In the genomic region with DNA sequence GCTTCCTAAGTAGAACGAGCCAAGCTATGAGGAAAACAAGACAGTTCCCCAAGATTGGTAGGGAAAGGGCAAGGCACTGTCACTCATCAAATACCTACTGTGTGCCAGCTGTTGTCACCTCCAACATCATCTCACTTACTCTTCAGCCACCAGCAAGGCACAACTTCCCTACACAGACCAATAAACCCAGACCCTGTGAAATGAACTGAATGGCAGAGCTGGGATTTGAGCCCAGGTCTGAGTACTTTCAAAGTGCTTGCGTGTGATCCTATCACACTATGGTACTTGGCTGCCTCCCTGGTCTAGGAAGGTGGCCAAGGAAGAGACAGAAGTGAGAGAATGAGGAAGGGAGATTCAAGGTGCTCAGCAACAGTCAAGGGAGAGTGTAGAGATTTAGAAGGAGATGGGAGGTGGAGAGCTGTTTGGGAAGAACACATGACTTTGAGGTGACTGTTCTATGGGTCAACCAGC, we compare ENCODE assay signal across 35 cellular contexts. TPM values are rescaled to one million over a fixed set of nuclear protein-coding genes. Genes with fewer than 3 reads are reported as not detected.
A peak's percentile ranks its signal among the peaks of the same experiment; 100 is the strongest.
DNase-seq lines count a peak whose midpoint lies in the region; ATAC-seq, FAIRE-seq and TF ChIP-seq lines count a peak whose summit lies in the region.
"Had no signal": no experiment of that assay in that cellular context is flagged by ENCODE, and none has a peak within 500 bp of the region (broad histone marks: within the 10 kb centered on the region; RNA-seq: fewer than 3 reads in every experiment).

No MANE protein-coding gene starts in this region.

- H3K14ac ChIP-seq in H1 (ENCODE audit: insufficient read length): no peak overlapping the region

- no peaks in the 10 kb centered on the region for H3K79me1 ChIP-seq in H1 (ENCODE audit: low read depth, low read length)

- no peaks in the 10 kb centered on the region for H3K9me2 ChIP-seq in hepatocyte (replicated peaks; ENCODE audit: insufficient read depth)

- no peak overlapping the region for H2AFZ ChIP-seq in H1 (ENCODE audit: low read length)
- H2AFZ ChIP-seq in hepatocyte: no peak overlapping the region

- H2AK5ac ChIP-seq in H1 (ENCODE audit: low read depth, low read length): 0 out of 2 replicates have a peak overlapping the region, but pooled peaks have one; percentile 8

- POLR2A ChIA-PET in H1 (lab: Charles Lee; ENCODE audit: partially characterized antibody): interaction anchor here (1.0 to 1.3 kb wide), 2 partner anchors 38 to 255 kb away, joined by 3 read pairs; a partner anchor contains a TSS

- TF ChIP-seq CTCF in H1 (IDR thresholded peaks at IDR 0.05; ENCODE audit: control extremely low read depth in 1 of 3, insufficient read depth in 1 of 3, low read depth in 1 of 3, low read length in 3 of 3) (no peak), hepatocyte (IDR thresholded peaks at IDR 0.05; ENCODE audit: poor library complexity) (no peak), gastrocnemius medialis (IDR thresholded peaks at IDR 0.05 in 4 of 5, conservative IDR thresholded peaks at IDR 0.05 in 1 of 5) (no peak)

- H3K4me1 ChIP-seq in H1 (replicated peaks in 1 of 4; ENCODE audit: control insufficient read depth in 3 of 4, insufficient read depth in 4 of 4, low read length in 3 of 4) (peaks cover 0 to 4% (median 2%) of the 10 kb centered on the region in 4 experiments; a peak in 3 of 7 replicates), hepatocyte (ENCODE audit: insufficient read depth) (peaks cover 22% of the 10 kb centered on the region), gastrocnemius medialis (peaks cover 46 to 51% of the 10 kb centered on the region in 2 donors)
- H3K4me1 ChIP-seq: BE2C, tibial artery had no signal

- ATAC-seq in gastrocnemius medialis: peak; percentile 46 to 63
- ATAC-seq: stimulated activated naive CD8-positive, alpha-beta T cell treated with anti-CD3 and anti-CD28 coated beads, Interleukin-15, amount 100 ng/mL, for 72 hours had no signal

- no peak overlapping the region for H3K9ac ChIP-seq in H1 (replicated peaks in 1 of 4; ENCODE audit: extremely low read depth in 1 of 4, low read depth in 3 of 4, low read length in 3 of 4)
- H3K9ac ChIP-seq: KMS-11 had no signal

- H3K4ac ChIP-seq in H1 (replicated peaks; ENCODE audit: insufficient read length, low read depth, low read length): no peak overlapping the region

- no peaks in the 10 kb centered on the region for H3K9me3 ChIP-seq in MG63
- H3K9me3 ChIP-seq in H1 (ENCODE audit: insufficient read depth in 2 of 2, low read depth in 1 of 2, low read length in 1 of 2): no peaks in the 10 kb centered on the region
- no peaks in the 10 kb centered on the region for H3K9me3 ChIP-seq in hepatocyte (ENCODE audit: low read depth)
- no peaks in the 10 kb centered on the region for H3K9me3 ChIP-seq in gastrocnemius medialis
- H3K9me3 ChIP-seq: BE2C, ovary, tibial artery had no signal

- no peak overlapping the region for H2BK12ac ChIP-seq in H1 (ENCODE audit: low read depth, low read length)

- H4K20me1 ChIP-seq in H1 (replicated peaks in 1 of 2; ENCODE audit: control insufficient read depth in 1 of 2, insufficient read depth in 2 of 2, low read length in 2 of 2): no peaks in the 10 kb centered on the region
- H4K20me1 ChIP-seq in hepatocyte (ENCODE audit: insufficient read depth, poor library complexity, severe bottlenecking): no peaks in the 10 kb centered on the region

- H3K4me2 ChIP-seq in H1 (ENCODE audit: insufficient read depth in 1 of 2, low read depth in 2 of 2, low read length in 2 of 2): no peak overlapping the region
- no peak overlapping the region for H3K4me2 ChIP-seq in hepatocyte
- H3K4me2 ChIP-seq: KMS-11 had no signal

- FAIRE-seq in H1 (lab: Jason Lieb, UNC): no peak
- FAIRE-seq: kidney had no signal

- no peak overlapping the region for H2BK120ac ChIP-seq in H1 (replicated peaks; ENCODE audit: low read depth, low read length)

- H3K79me2 ChIP-seq in H1 (ENCODE audit: control insufficient read depth in 1 of 2, insufficient read depth in 2 of 2, low read length in 2 of 2) (no peaks in the 10 kb centered on the region), hepatocyte (no peaks in the 10 kb centered on the region)

- H3K27me3 ChIP-seq in MG63: no peaks in the 10 kb centered on the region
- no peaks in the 10 kb centered on the region; a peak in 1 of 7 replicates for H3K27me3 ChIP-seq in H1 (replicated peaks in 1 of 4; ENCODE audit: control insufficient read depth in 3 of 4, extremely low read depth in 1 of 4, insufficient read depth in 3 of 4, low read length in 3 of 4)
- no peaks in the 10 kb centered on the region for H3K27me3 ChIP-seq in hepatocyte
- H3K27me3 ChIP-seq in gastrocnemius medialis: no peaks in the 10 kb centered on the region
- H3K27me3 ChIP-seq: BE2C, cardiac muscle cell, ovary had no signal

- no peak overlapping the region for H4K8ac ChIP-seq in H1 (ENCODE audit: extremely low read depth, insufficient read depth, low read length)

- DNase-seq in MG63 (peak; percentile 74), H1 (ENCODE audit: low read depth in 1 of 2, low spot score in 2 of 2) (no peak), hepatocyte (ENCODE audit: low spot score) (no peak), gastrocnemius medialis (peak; percentile 62 to 92), HUDEP-2 (lab: John Stamatoyannopoulos, UW; ENCODE audit: unreplicated experiment in 76 of 76) (no peak), HCEC 1CT (no peak)
- DNase-seq in stimulated activated CD4-positive, alpha-beta T cell treated with anti-CD3 and anti-CD28 coated beads, Interleukin-1b, Interleukin-23, amount 100 ng/mL, for 48 hours: no peak
- DNase-seq: activated CD4-positive, alpha-beta T cell treated with anti-CD3 and anti-CD28 coated beads for 1 hour; activated effector memory CD4-positive, alpha-beta T cell treated with Interleukin-2 at 50 U/mL for 16 hours; activated naive CD8-positive, alpha-beta T cell treated with anti-CD3 and anti-CD28 coated beads for 36 hours; activated T-cell treated with anti-CD3 and anti-CD28 coated beads for 4 hours; anterior cingulate cortex; BE2C; CD8-positive, alpha-beta memory T cell; cortex of kidney; DMS 273 treated with DMSO at 0.1 percent for 48 hours; effector memory CD4-positive, alpha-beta T cell; kidney; NCI-H1417; NCI-H2029 treated with DMSO at 0.1 percent for 48 hours; NCI-H345; NCI-H69; nephron progenitor cell; ovary; PC-3; SIG-M5; stimulated activated CD4-positive, alpha-beta T cell treated with anti-CD3 and anti-CD28 coated beads, Interleukin-2, amount 100 ng/mL, for 24 hours; stimulated activated CD8-positive, alpha-beta memory T cell treated with anti-CD3 and anti-CD28 coated beads, Interleukin-4, amount 100 ng/mL, for 48 hours; stimulated activated naive CD8-positive, alpha-beta T cell treated with anti-CD3 and anti-CD28 coated beads, Interleukin-15, amount 100 ng/mL, for 72 hours; tibial artery had no signal

- H3K4me3 ChIP-seq in MG63 (no peak overlapping the region), H1 (ENCODE audit: extremely low read depth in 1 of 4, insufficient read depth in 2 of 4, low read depth in 3 of 4, low read length in 4 of 4) (no peak overlapping the region), hepatocyte (no peak overlapping the region), gastrocnemius medialis (peak overlapping the region in 1 of 4 donors; percentile 40)
- H3K4me3 ChIP-seq: cardiac muscle cell, lung, ovary, tibial artery had no signal

- H3K36me3 ChIP-seq in MG63: no peaks in the 10 kb centered on the region
- no peaks in the 10 kb centered on the region for H3K36me3 ChIP-seq in H1 (ENCODE audit: control insufficient read depth in 2 of 4, insufficient read depth in 4 of 4, low read length in 3 of 4)
- no peaks in the 10 kb centered on the region for H3K36me3 ChIP-seq in hepatocyte (replicated peaks; ENCODE audit: insufficient read depth, low read depth)
- no peaks in the 10 kb centered on the region for H3K36me3 ChIP-seq in gastrocnemius medialis
- H3K36me3 ChIP-seq: BE2C, cardiac muscle cell, ovary, tibial artery had no signal

- H3K23ac ChIP-seq in H1 (ENCODE audit: insufficient read length): no peak overlapping the region

- no peak overlapping the region for H3K18ac ChIP-seq in H1 (ENCODE audit: extremely low read depth, low read length)

- 82% methylated on average over 2 of the region's 2 CpGs; no CpG with 5 or more reads in 1 of the 2 experiments for WGBS in H1 (ENCODE audit: extremely low coverage in 1 of 2, insufficient coverage in 1 of 2, insufficient read length in 1 of 2, insufficient replicate concordance in 2 of 2, low coverage in 1 of 2, low lambda C conversion rate in 2 of 2, missing lambda C conversion rate in 1 of 2), 2 experiments
- WGBS in hepatocyte (ENCODE audit: low lambda C conversion rate, missing lambda C conversion rate): 79% methylated on average over 2 of the region's 2 CpGs

- TF ChIP-seq RAD21 in H1 (IDR thresholded peaks at IDR 0.05 in 1 of 2, conservative IDR thresholded peaks at IDR 0.05 in 1 of 2; ENCODE audit: low read depth in 2 of 2, low read length in 2 of 2): no peak

- peak overlapping the region; percentile 63; the same call in 1 of the 2 replicates for H2BK15ac ChIP-seq in H1 (ENCODE audit: low read length)

- no peaks in the 10 kb centered on the region for H3K23me2 ChIP-seq in H1 (ENCODE audit: low read depth, low read length)

- TF ChIP-seq POLR2A in H1 (IDR thresholded peaks at IDR 0.05; ENCODE audit: control extremely low read depth in 1 of 2, low read depth in 2 of 2, low read length in 2 of 2) (no peak), gastrocnemius medialis (IDR thresholded peaks at IDR 0.05) (peak in 1 of 2 donors; percentile 29)

- H4K91ac ChIP-seq in H1 (replicated peaks; ENCODE audit: insufficient read length, low read length): no peak overlapping the region

- no peak overlapping the region for H2BK5ac ChIP-seq in H1 (ENCODE audit: low read depth, low read length)

- intact Hi-C loops in gastrocnemius medialis (cut with DNase I; ENCODE audit: low total_unique reads): loop anchor here (1.0 kb wide), 1 partner anchor 9 kb away; no protein-coding TSS in a partner anchor

- no peak for TF ChIP-seq EP300 in H1 (IDR thresholded peaks at IDR 0.05; ENCODE audit: borderline replicate concordance in 1 of 2, low read depth in 2 of 2, low read length in 2 of 2)

- no peak overlapping the region for H3K56ac ChIP-seq in H1 (replicated peaks; ENCODE audit: insufficient read length, low read depth, low read length)

- no peak overlapping the region for H4K5ac ChIP-seq in H1 (ENCODE audit: insufficient read length, low read depth, low read length)

- H3K27ac ChIP-seq in H1 (ENCODE audit: low read depth, low read length) (no peak overlapping the region), hepatocyte (peak overlapping the region; percentile 72), gastrocnemius medialis (peak overlapping the region; percentile 88 to 96 (median 90))
- H3K27ac ChIP-seq: KMS-11, ovary, tibial artery had no signal

- H2BK20ac ChIP-seq in H1 (ENCODE audit: low read length): no peak overlapping the region

- CTCF ChIA-PET in H1 (lab: Charles Lee; ENCODE audit: partially characterized antibody): interaction anchor here (1.5 to 4.6 kb wide), 3 partner anchors 12 to 48 kb away, joined by 6 to 23 read pairs (median 10); no protein-coding TSS in a partner anchor

- in situ Hi-C loops in gastrocnemius medialis (cut with MboI; ENCODE audit: low sequenced_read_pairs in 4 of 4): no loop called here

RNA-seq across cellular contexts. Expression of a gene that starts 16.7 kb away (rescaled TPM):
- total RNA-seq in MG63 (2014; rRNA removed; shearing (Covaris generic); ENCODE audit: low replicate concordance): not detected in 2 replicates
- not detected in 2 replicates for total RNA-seq in H1 (2021; fragmentation: NEBNext Ultra II Directional; extraction: Animal tissue kit (Norgen Biotek cat#: 25700))
- polyA plus RNA-seq in H1 (2011; rRNA removed) (not detected in 2 replicates), hepatocyte (8.2 and 9.5 TPM in 2 replicates)
- polyA plus RNA-seq in H1 (2011; cell fraction: cytosol; rRNA removed): not detected
- not detected for polyA plus RNA-seq in H1 (2011; cell fraction: nucleus; rRNA removed)
- polyA plus RNA-seq in H1 (2012, experiment 1 of 2): not detected in 4 replicates
- not detected for polyA plus RNA-seq in H1 (2012, experiment 2 of 2)
- polyA plus RNA-seq in H1 (2013, experiment 1 of 2): not detected
- 0.04 TPM for polyA plus RNA-seq in H1 (2013, experiment 2 of 2)
- not detected in 2 replicates for polyA minus RNA-seq in H1 (2011; rRNA and poly(A)+ RNA removed)
- not detected for polyA minus RNA-seq in H1 (2011; cell fraction: cytosol; rRNA and poly(A)+ RNA removed)
- not detected for polyA minus RNA-seq in H1 (2011; cell fraction: nucleus; rRNA and poly(A)+ RNA removed)
- total RNA-seq in hepatocyte (2.9 and 5.7 TPM in 2 replicates), gastrocnemius medialis (1,000 to 10,000 TPM; 1,040 to 4,298 (median 2,203) TPM)
- total RNA-seq: activated naive CD8-positive, alpha-beta T cell treated with anti-CD3 and anti-CD28 coated beads for 36 hours; CD8-positive, alpha-beta memory T cell; epithelial cell of proximal tubule; H4; PC-3 had no signal
- polyA plus RNA-seq: CD8-positive, alpha-beta memory T cell had no signal

RNA-seq across cellular contexts. Expression of a gene that starts 27.5 kb away (rescaled TPM):
- total RNA-seq in MG63 (2014; rRNA removed; shearing (Covaris generic); ENCODE audit: low replicate concordance): 2.4 and 10.4 TPM in 2 replicates
- 4.5 and 5.2 TPM in 2 replicates for total RNA-seq in H1 (2021; fragmentation: NEBNext Ultra II Directional; extraction: Animal tissue kit (Norgen Biotek cat#: 25700))
- polyA plus RNA-seq in H1 (2011; rRNA removed) (0.83 and 0.95 TPM in 2 replicates), hepatocyte (2.6 and 4.4 TPM in 2 replicates)
- 1.6 TPM for polyA plus RNA-seq in H1 (2011; cell fraction: cytosol; rRNA removed)
- polyA plus RNA-seq in H1 (2011; cell fraction: nucleus; rRNA removed): 1.2 TPM
- polyA plus RNA-seq in H1 (2012, experiment 1 of 2): 1.5 to 4.6 TPM (median 2.2 TPM) in 4 replicates
- polyA plus RNA-seq in H1 (2012, experiment 2 of 2): 0.37 TPM
- polyA plus RNA-seq in H1 (2013, experiment 1 of 2): 1.5 TPM
- 1.5 TPM for polyA plus RNA-seq in H1 (2013, experiment 2 of 2)
- 4.8 and 5.8 TPM in 2 replicates for polyA minus RNA-seq in H1 (2011; rRNA and poly(A)+ RNA removed)
- 1.8 TPM for polyA minus RNA-seq in H1 (2011; cell fraction: cytosol; rRNA and poly(A)+ RNA removed)
- polyA minus RNA-seq in H1 (2011; cell fraction: nucleus; rRNA and poly(A)+ RNA removed): 3.8 TPM
- total RNA-seq in hepatocyte (12.5 and 16.8 TPM in 2 replicates), gastrocnemius medialis (1 to 10 TPM; 4.4 to 8.7 (median 5.9) TPM)

RNA-seq across cellular contexts. Expression of a gene that starts 38.2 kb away (rescaled TPM):
- not detected in 2 replicates for total RNA-seq in MG63 (2014; rRNA removed; shearing (Covaris generic); ENCODE audit: low replicate concordance)
- total RNA-seq in H1 (2021; fragmentation: NEBNext Ultra II Directional; extraction: Animal tissue kit (Norgen Biotek cat#: 25700)): 0.19 TPM in 1 of 2 replicates, not detected in the other
- 0.76 and 0.78 TPM in 2 replicates for polyA plus RNA-seq in H1 (2011; rRNA removed)
- 0.58 TPM for polyA plus RNA-seq in H1 (2011; cell fraction: cytosol; rRNA removed)
- polyA plus RNA-seq in H1 (2011; cell fraction: nucleus; rRNA removed): 0.57 TPM
- 0.07 to 0.81 TPM (median 0.43 TPM) in 4 replicates for polyA plus RNA-seq in H1 (2012, experiment 1 of 2)
- not detected for polyA plus RNA-seq in H1 (2012, experiment 2 of 2)
- 0.06 TPM for polyA plus RNA-seq in H1 (2013, experiment 1 of 2)
- polyA plus RNA-seq in H1 (2013, experiment 2 of 2): 0.09 TPM
- polyA minus RNA-seq in H1 (2011; rRNA and poly(A)+ RNA removed): 0.88 TPM in 2 replicates
- not detected for polyA minus RNA-seq in H1 (2011; cell fraction: cytosol; rRNA and poly(A)+ RNA removed)
- 0.20 TPM for polyA minus RNA-seq in H1 (2011; cell fraction: nucleus; rRNA and poly(A)+ RNA removed)
- total RNA-seq in hepatocyte: 1.8 and 6.6 TPM in 2 replicates
- polyA plus RNA-seq in hepatocyte: 4.5 and 4.8 TPM in 2 replicates
- total RNA-seq in gastrocnemius medialis: 1 to 10 TPM; 1.2 to 5.2 (median 3.1) TPM
- total RNA-seq: activated naive CD8-positive, alpha-beta T cell treated with anti-CD3 and anti-CD28 coated beads for 36 hours; CD8-positive, alpha-beta memory T cell; epithelial cell of proximal tubule; H4 had no signal
- polyA plus RNA-seq: CD8-positive, alpha-beta memory T cell; ovary had no signal

Comparison
In these comparisons a context has a peak if more than half of its experiments do, and no peak if none do; other contexts are left out.
1. DNase-seq: peak in MG63 (single experiment) and gastrocnemius medialis (2 of 2); none in H1 (0 of 2), hepatocyte (single experiment), HUDEP-2 (0 of 76), HCEC 1CT (single experiment) and stimulated activated CD4-positive, alpha-beta T cell treated with anti-CD3 and anti-CD28 coated beads, Interleukin-1b, Interleukin-23, amount 100 ng/mL, for 48 hours (single experiment).
2. RNA of a gene that starts 16.7 kb away (total RNA-seq): 1,040 to 4,298 TPM in gastrocnemius medialis; 2.9 to 5.7 TPM in hepatocyte, not detected in MG63 and not detected in H1; every median in the first group is over 100 times any median in the second.